ENCODE assay signal across 23 cellular contexts in the genomic region with DNA sequence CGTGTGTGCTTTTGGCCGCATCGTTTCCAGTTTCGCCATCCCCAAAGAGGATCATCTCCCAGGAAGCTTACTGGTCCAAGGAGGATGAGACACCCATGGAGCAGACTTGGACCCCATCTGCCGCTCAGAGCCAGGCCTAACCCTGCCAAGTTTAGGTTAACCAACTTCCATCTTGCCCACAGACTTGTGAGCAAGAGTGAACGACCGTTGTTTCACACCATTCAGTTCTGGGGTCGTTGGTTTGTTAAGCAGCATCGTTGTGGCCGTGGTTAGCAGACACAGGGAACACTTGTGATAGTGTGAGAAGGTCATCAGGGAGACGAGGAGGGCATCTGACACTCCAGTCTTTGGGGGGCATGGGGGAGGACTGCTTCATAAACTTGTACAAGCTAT. TPM values are rescaled to one million over a fixed set of nuclear protein-coding genes. Genes with fewer than 3 reads are reported as not detected.
"Had no signal": no experiment of that assay in that cellular context is flagged by ENCODE, and none has a peak within 500 bp of the region (broad histone marks: within the 10 kb centered on the region; RNA-seq: fewer than 3 reads in every experiment).

No MANE protein-coding gene starts in this region.

- H3K4me3 Mint-ChIP-seq: activated naive CD4-positive, alpha-beta T cell treated with anti-CD3 and anti-CD28 coated beads, Interleukin-2, amount 50 U/mL, for 24 hours; activated naive CD8-positive, alpha-beta T cell treated with anti-CD3 and anti-CD28 coated beads, Interleukin-2, amount 50 U/mL, for 24 hours; activated T-cell treated with anti-CD3 and anti-CD28 coated beads, Interleukin-2, amount 50 U/mL, for 4 hours; nephron progenitor cell; stimulated activated memory B cell treated with anti-CD40 and anti-IgM and Interleukin-4, amounts not matched to agents 10 μg/mL and 1 μg/mL and 100 μg/mL, for 72 hours; stimulated activated naive CD8-positive, alpha-beta T cell treated with anti-CD3 and anti-CD28 coated beads, Interleukin-15, amount 100 ng/mL, for 72 hours; T-helper 1 cell treated with Interleukin-12 subunit alpha and Interleukin-12 subunit beta and Interleukin-4 antibody, amounts not matched to agents 30 μg/mL and 1 μg/mL, for 36 hours; type B pancreatic cell had no signal

- H3K9me3 ChIP-seq: breast epithelium, esophagus muscularis mucosa, pancreas, psoas muscle had no signal

- H3K36me3 ChIP-seq: breast epithelium, esophagus muscularis mucosa, pancreas had no signal

- H3K27me3 Mint-ChIP-seq: activated naive CD4-positive, alpha-beta T cell treated with anti-CD3 and anti-CD28 coated beads, Interleukin-2, amount 50 U/mL, for 24 hours had no signal

- ATAC-seq: activated naive CD8-positive, alpha-beta T cell treated with anti-CD3 and anti-CD28 coated beads, Interleukin-2, amount 50 U/mL, for 24 hours had no signal

- H3K27ac Mint-ChIP-seq: activated naive CD4-positive, alpha-beta T cell treated with anti-CD3 and anti-CD28 coated beads, Interleukin-2, amount 50 U/mL, for 24 hours; activated T-helper 2 cell treated with anti-CD3 and anti-CD28 coated beads, Interferon-gamma antibody, Interleukin-2, Interleukin-4, amounts not matched to agents 10 μg/mL and 5 μg/mL and 100 μg/mL, durations not matched to agents 14 hours and 24 hours and 36 hours; nephron progenitor cell; stimulated activated memory B cell treated with anti-CD40 and anti-IgM and Interleukin-4, amounts not matched to agents 10 μg/mL and 1 μg/mL and 100 μg/mL, for 72 hours; stimulated activated naive CD8-positive, alpha-beta T cell treated with anti-CD3 and anti-CD28 coated beads, Interleukin-15, amount 100 ng/mL, for 72 hours; T-helper 1 cell treated with Interleukin-12 subunit alpha and Interleukin-12 subunit beta and Interleukin-4 antibody, amounts not matched to agents 30 μg/mL and 1 μg/mL, for 36 hours had no signal

- DNase-seq: activated CD4-positive, alpha-beta T cell treated with anti-CD3 and anti-CD28 coated beads for 1 hour; activated CD4-positive, alpha-beta T cell treated with anti-CD3 and anti-CD28 coated beads, Interleukin-2, amount 50 U/mL, for 1 hour; activated CD8-positive, alpha-beta memory T cell treated with anti-CD3 and anti-CD28 coated beads, Interleukin-2, amount 50 U/mL, for 4 hours; central memory CD4-positive, alpha-beta T cell; effector CD4-positive, alpha-beta T cell; islet precursor cell; left cardiac atrium; left ventricle myocardium superior; psoas muscle had no signal

- H3K4me1 ChIP-seq: breast epithelium, pancreas, psoas muscle had no signal

- H3K27me3 ChIP-seq: breast epithelium, esophagus muscularis mucosa, pancreas had no signal

- H3K9me3 Mint-ChIP-seq: activated naive CD4-positive, alpha-beta T cell treated with anti-CD3 and anti-CD28 coated beads, Interleukin-2, amount 50 U/mL, for 24 hours; activated naive CD8-positive, alpha-beta T cell treated with anti-CD3 and anti-CD28 coated beads, Interleukin-2, amount 50 U/mL, for 24 hours; activated T-cell treated with anti-CD3 and anti-CD28 coated beads, Interleukin-2, amount 50 U/mL, for 4 hours; activated T-helper 2 cell treated with anti-CD3 and anti-CD28 coated beads, Interferon-gamma antibody, Interleukin-2, Interleukin-4, amounts not matched to agents 10 μg/mL and 5 μg/mL and 100 μg/mL, durations not matched to agents 14 hours and 24 hours and 36 hours; stimulated activated memory B cell treated with anti-CD40 and anti-IgM and Interleukin-4, amounts not matched to agents 10 μg/mL and 1 μg/mL and 100 μg/mL, for 72 hours; stimulated activated naive CD8-positive, alpha-beta T cell treated with anti-CD3 and anti-CD28 coated beads, Interleukin-15, amount 100 ng/mL, for 72 hours; T-helper 1 cell treated with Interleukin-12 subunit alpha and Interleukin-12 subunit beta and Interleukin-4 antibody, amounts not matched to agents 30 μg/mL and 1 μg/mL, for 36 hours; type B pancreatic cell had no signal

- H3K4me3 ChIP-seq: breast epithelium, esophagus muscularis mucosa, pancreas, psoas muscle, smooth muscle cell had no signal

- H3K4me1 Mint-ChIP-seq: nephron progenitor cell had no signal

- H3K4me2 ChIP-seq: smooth muscle cell had no signal

- H3K27ac ChIP-seq: breast epithelium, esophagus muscularis mucosa, pancreas, psoas muscle had no signal

- H3K36me3 Mint-ChIP-seq: activated naive CD4-positive, alpha-beta T cell treated with anti-CD3 and anti-CD28 coated beads, Interleukin-2, amount 50 U/mL, for 24 hours; stimulated activated memory B cell treated with anti-CD40 and anti-IgM and Interleukin-4, amounts not matched to agents 10 μg/mL and 1 μg/mL and 100 μg/mL, for 72 hours; type B pancreatic cell had no signal

RNA-seq across cellular contexts. Expression of a gene that starts 15.1 kb away (rescaled TPM):
- total RNA-seq: frontal cortex had no signal
